In the genomic region with DNA sequence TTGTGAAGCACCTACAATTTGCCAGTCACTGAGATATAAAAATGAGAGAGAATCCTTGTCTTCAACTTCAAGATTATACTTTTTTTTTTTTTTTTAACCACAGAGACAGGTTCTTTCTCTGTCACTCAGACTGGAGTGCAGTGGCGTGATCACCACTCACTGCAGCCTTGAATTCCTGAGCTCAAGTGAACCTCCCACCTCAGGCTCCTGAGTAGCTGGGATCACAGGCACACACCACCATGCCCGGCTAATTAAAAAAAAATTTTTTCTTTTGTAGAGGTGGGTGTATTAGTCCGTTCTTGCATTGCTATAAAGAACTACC, we compare ENCODE assay signal across 21 cellular contexts. TPM values are rescaled to one million over a fixed set of nuclear protein-coding genes. Genes with fewer than 3 reads are reported as not detected.
A peak's percentile ranks its signal among the peaks of the same experiment; 100 is the strongest.
DNase-seq lines count a peak whose midpoint lies in the region; ATAC-seq and TF ChIP-seq lines count a peak whose summit lies in the region.
"Had no signal": no experiment of that assay in that cellular context is flagged by ENCODE, and none has a peak within 500 bp of the region (broad histone marks: within the 10 kb centered on the region; RNA-seq: fewer than 3 reads in every experiment).

No MANE protein-coding gene starts in this region.

- no peak for TF ChIP-seq CTCF in C4-2B (conservative IDR thresholded peaks at IDR 0.05)
- no peak for TF ChIP-seq CTCF in VCaP (conservative IDR thresholded peaks at IDR 0.05)
- TF ChIP-seq CTCF in WTC11 (IDR thresholded peaks at IDR 0.05): no peak

- H3K27me3 Mint-ChIP-seq in WTC11 (ENCODE audit: low read depth): peaks cover 9% of the 10 kb centered on the region

- POLR2A ChIA-PET in WTC11 (lab: Charles Lee): no interaction called here

- peaks cover 3% of the 10 kb centered on the region for H3K4me1 Mint-ChIP-seq in WTC11
- H3K4me1 Mint-ChIP-seq: CD4-positive, CD25-positive, alpha-beta regulatory T cell had no signal

- H3K27ac Mint-ChIP-seq in WTC11: no peak overlapping the region
- H3K27ac Mint-ChIP-seq: CD4-positive, CD25-positive, alpha-beta regulatory T cell; GM23338; IgD-negative memory B cell; T-helper 1 cell treated with Interleukin-12 subunit alpha and Interleukin-12 subunit beta and Interleukin-4 antibody, amounts not matched to agents 30 μg/mL and 1 μg/mL, for 36 hours had no signal

- ATAC-seq in WTC11 (no peak), left ventricle myocardium superior (no peak), HG03520 (IDR thresholded peaks at IDR 0.05; ENCODE audit: unreplicated experiment) (no peak)
- ATAC-seq: GM12878, GM23338, Right ventricle myocardium inferior had no signal

- no peaks in the 10 kb centered on the region; the same call in 1 of the 2 replicates for H3K36me3 Mint-ChIP-seq in WTC11
- H3K36me3 Mint-ChIP-seq: CD4-positive, CD25-positive, alpha-beta regulatory T cell; IgD-negative memory B cell had no signal

- intact Hi-C loops in left ventricle myocardium superior (cut with micrococcal nuclease): no loop called here

- H3K27ac ChIP-seq in C4-2B: peak overlapping the region; percentile 96
- peak overlapping the region; percentile 100 for H3K27ac ChIP-seq in VCaP
- H3K27ac ChIP-seq: Peyer's patch had no signal

- no peak overlapping the region for H3K4me3 Mint-ChIP-seq in WTC11
- H3K4me3 Mint-ChIP-seq: GM23338; IgD-negative memory B cell; T-helper 1 cell treated with Interleukin-12 subunit alpha and Interleukin-12 subunit beta and Interleukin-4 antibody, amounts not matched to agents 30 μg/mL and 1 μg/mL, for 36 hours had no signal

- CTCF ChIA-PET in WTC11 (lab: Charles Lee): no interaction called here

- peaks cover 12% of the 10 kb centered on the region for H3K9me3 Mint-ChIP-seq in WTC11
- H3K9me3 Mint-ChIP-seq: T-helper 1 cell treated with Interleukin-12 subunit alpha and Interleukin-12 subunit beta and Interleukin-4 antibody, amounts not matched to agents 30 μg/mL and 1 μg/mL, for 36 hours had no signal

- peak; percentile 16 for DNase-seq in putamen (ENCODE audit: low spot score)
- no peak for DNase-seq in WTC11 (ENCODE audit: low spot score)
- no peak for DNase-seq in activated effector memory CD4-positive, alpha-beta T cell treated with anti-CD3 and anti-CD28 coated beads, Interleukin-2, amount 50 U/mL, for 16 hours
- DNase-seq in left ventricle myocardium superior: no peak
- DNase-seq: CD4-positive, CD25-positive, alpha-beta regulatory T cell; COR-L47; DMS 273 treated with DMSO at 0.1 percent for 48 hours; DMS79 treated with DMSO at 0.1 percent for 48 hours; NCI-H1694; NCI-H2081 treated with DMSO at 0.1 percent for 48 hours; NCI-H2171 treated with DMSO at 0.1 percent for 48 hours; NCI-H524 treated with DMSO at 0.1 percent for 48 hours; Peyer's patch had no signal

TF ChIP-seq in WTC11, 78 proteins besides CTCF, POLR2A, EP300 and RAD21:
- TF ChIP-seq, protein P1, sequence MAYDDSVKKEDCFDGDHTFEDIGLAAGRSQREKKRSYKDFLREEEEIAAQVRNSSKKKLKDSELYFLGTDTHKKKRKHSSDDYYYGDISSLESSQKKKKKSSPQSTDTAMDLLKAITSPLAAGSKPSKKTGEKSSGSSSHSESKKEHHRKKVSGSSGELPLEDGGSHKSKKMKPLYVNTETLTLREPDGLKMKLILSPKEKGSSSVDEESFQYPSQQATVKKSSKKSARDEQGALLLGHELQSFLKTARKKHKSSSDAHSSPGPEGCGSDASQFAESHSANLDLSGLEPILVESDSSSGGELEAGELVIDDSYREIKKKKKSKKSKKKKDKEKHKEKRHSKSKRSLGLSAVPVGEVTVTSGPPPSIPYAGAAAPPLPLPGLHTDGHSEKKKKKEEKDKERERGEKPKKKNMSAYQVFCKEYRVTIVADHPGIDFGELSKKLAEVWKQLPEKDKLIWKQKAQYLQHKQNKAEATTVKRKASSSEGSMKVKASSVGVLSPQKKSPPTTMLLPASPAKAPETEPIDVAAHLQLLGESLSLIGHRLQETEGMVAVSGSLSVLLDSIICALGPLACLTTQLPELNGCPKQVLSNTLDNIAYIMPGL (CRISPR knock-in tag; IDR thresholded peaks at IDR 0.05): no peak
- TF ChIP-seq, protein P2, sequence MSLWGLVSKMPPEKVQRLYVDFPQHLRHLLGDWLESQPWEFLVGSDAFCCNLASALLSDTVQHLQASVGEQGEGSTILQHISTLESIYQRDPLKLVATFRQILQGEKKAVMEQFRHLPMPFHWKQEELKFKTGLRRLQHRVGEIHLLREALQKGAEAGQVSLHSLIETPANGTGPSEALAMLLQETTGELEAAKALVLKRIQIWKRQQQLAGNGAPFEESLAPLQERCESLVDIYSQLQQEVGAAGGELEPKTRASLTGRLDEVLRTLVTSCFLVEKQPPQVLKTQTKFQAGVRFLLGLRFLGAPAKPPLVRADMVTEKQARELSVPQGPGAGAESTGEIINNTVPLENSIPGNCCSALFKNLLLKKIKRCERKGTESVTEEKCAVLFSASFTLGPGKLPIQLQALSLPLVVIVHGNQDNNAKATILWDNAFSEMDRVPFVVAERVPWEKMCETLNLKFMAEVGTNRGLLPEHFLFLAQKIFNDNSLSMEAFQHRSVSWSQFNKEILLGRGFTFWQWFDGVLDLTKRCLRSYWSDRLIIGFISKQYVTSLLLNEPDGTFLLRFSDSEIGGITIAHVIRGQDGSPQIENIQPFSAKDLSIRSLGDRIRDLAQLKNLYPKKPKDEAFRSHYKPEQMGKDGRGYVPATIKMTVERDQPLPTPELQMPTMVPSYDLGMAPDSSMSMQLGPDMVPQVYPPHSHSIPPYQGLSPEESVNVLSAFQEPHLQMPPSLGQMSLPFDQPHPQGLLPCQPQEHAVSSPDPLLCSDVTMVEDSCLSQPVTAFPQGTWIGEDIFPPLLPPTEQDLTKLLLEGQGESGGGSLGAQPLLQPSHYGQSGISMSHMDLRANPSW (CRISPR knock-in tag; conservative IDR thresholded peaks at IDR 0.05; ENCODE audit: low read depth): no peak
- no peak for TF ChIP-seq ZNF317 (CRISPR knock-in tag; IDR thresholded peaks at IDR 0.05; ENCODE audit: borderline replicate concordance, low read depth)
- TF ChIP-seq, protein P3, sequence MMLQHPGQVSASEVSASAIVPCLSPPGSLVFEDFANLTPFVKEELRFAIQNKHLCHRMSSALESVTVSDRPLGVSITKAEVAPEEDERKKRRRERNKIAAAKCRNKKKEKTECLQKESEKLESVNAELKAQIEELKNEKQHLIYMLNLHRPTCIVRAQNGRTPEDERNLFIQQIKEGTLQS (CRISPR knock-in tag; conservative IDR thresholded peaks at IDR 0.05): no peak
- TF ChIP-seq ZNF232 (CRISPR knock-in tag; IDR thresholded peaks at IDR 0.05): no peak
- TF ChIP-seq GABPB1 (CRISPR knock-in tag; IDR thresholded peaks at IDR 0.05): no peak
- no peak for TF ChIP-seq FOXK1 (CRISPR knock-in tag; IDR thresholded peaks at IDR 0.05)
- TF ChIP-seq, protein P4, sequence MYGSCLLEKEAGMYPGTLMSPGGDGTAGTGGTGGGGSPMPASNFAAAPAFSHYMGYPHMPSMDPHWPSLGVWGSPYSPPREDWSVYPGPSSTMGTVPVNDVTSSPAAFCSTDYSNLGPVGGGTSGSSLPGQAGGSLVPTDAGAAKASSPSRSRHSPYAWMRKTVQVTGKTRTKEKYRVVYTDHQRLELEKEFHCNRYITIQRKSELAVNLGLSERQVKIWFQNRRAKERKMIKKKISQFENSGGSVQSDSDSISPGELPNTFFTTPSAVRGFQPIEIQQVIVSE (CRISPR knock-in tag; IDR thresholded peaks at IDR 0.05; ENCODE audit: borderline replicate concordance): no peak
- TF ChIP-seq, protein P5, sequence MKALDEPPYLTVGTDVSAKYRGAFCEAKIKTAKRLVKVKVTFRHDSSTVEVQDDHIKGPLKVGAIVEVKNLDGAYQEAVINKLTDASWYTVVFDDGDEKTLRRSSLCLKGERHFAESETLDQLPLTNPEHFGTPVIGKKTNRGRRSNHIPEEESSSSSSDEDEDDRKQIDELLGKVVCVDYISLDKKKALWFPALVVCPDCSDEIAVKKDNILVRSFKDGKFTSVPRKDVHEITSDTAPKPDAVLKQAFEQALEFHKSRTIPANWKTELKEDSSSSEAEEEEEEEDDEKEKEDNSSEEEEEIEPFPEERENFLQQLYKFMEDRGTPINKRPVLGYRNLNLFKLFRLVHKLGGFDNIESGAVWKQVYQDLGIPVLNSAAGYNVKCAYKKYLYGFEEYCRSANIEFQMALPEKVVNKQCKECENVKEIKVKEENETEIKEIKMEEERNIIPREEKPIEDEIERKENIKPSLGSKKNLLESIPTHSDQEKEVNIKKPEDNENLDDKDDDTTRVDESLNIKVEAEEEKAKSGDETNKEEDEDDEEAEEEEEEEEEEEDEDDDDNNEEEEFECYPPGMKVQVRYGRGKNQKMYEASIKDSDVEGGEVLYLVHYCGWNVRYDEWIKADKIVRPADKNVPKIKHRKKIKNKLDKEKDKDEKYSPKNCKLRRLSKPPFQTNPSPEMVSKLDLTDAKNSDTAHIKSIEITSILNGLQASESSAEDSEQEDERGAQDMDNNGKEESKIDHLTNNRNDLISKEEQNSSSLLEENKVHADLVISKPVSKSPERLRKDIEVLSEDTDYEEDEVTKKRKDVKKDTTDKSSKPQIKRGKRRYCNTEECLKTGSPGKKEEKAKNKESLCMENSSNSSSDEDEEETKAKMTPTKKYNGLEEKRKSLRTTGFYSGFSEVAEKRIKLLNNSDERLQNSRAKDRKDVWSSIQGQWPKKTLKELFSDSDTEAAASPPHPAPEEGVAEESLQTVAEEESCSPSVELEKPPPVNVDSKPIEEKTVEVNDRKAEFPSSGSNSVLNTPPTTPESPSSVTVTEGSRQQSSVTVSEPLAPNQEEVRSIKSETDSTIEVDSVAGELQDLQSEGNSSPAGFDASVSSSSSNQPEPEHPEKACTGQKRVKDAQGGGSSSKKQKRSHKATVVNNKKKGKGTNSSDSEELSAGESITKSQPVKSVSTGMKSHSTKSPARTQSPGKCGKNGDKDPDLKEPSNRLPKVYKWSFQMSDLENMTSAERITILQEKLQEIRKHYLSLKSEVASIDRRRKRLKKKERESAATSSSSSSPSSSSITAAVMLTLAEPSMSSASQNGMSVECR (CRISPR knock-in tag; IDR thresholded peaks at IDR 0.05; ENCODE audit: borderline replicate concordance): no peak
- no peak for TF ChIP-seq CBFB (CRISPR knock-in tag; IDR thresholded peaks at IDR 0.05; ENCODE audit: low read depth)

RNA-seq across cellular contexts. Expression of a gene that starts 51.6 kb away (rescaled TPM):
- total RNA-seq in WTC11 (2021) (29.8 to 40.6 TPM (median 31.0 TPM) in 3 replicates), left ventricle myocardium superior (24.7 TPM)
